Comparison of ENCODE assay signal across 15 cellular contexts in the genomic region with DNA sequence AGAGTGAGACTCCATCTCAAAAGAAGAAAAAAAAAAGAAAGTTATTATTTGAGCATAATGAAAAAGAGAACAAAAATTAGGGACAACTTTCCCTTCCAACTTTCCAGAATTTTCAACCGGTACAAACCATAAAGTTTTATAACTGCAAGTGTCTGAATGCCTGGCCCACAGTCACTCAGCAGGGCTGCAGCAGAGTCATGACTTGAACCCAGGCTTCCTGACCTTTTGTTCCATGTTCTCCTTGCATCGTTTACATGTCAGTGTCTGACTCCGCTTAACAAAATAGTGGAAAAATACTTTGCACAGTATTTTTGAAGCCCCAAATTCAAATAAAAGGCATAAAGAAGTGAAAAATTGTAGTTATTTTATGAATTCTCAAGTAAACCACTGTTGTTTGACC.
DNase-seq lines count a peak whose midpoint lies in the region; TF ChIP-seq lines count a peak whose summit lies in the region.
"Had no signal": no experiment of that assay in that cellular context is flagged by ENCODE, and none has a peak within 500 bp of the region (broad histone marks: within the 10 kb centered on the region; RNA-seq: fewer than 3 reads in every experiment).

No MANE protein-coding gene starts in this region.

- H3K4me3 Mint-ChIP-seq in osteocyte (ENCODE audit: unreplicated experiment) = peak overlapping the region; percentile 46
- H3K4me3 Mint-ChIP-seq: CD4-positive, CD25-positive, alpha-beta regulatory T cell; CD8-positive, alpha-beta memory T cell; H9 had no signal

- POLR2A ChIA-PET in A673 (lab: Charles Lee; ENCODE audit: low non-redundant PET) = no interaction called here

- no peaks in the 10 kb centered on the region for H3K27me3 Mint-ChIP-seq in osteocyte (ENCODE audit: unreplicated experiment)

- no peak overlapping the region for H3K27ac ChIP-seq in A673 (ENCODE audit: low read depth, low read length, poor library complexity, severe bottlenecking)

- H3K4me1 ChIP-seq in A673 (ENCODE audit: insufficient read depth, low read length, poor library complexity, severe bottlenecking) = peaks cover 23% of the 10 kb centered on the region

- no peaks in the 10 kb centered on the region for H3K36me3 ChIP-seq in A673 (ENCODE audit: insufficient read depth, low read length, poor library complexity, severe bottlenecking)
- H3K36me3 ChIP-seq: BE2C had no signal

- H3K9me3 ChIP-seq in A673 (ENCODE audit: low read depth, low read length, poor library complexity, severe bottlenecking) = no peaks in the 10 kb centered on the region

- H3K9me3 Mint-ChIP-seq in osteocyte (ENCODE audit: unreplicated experiment) = peaks cover 6% of the 10 kb centered on the region

- CTCF ChIA-PET in A673 (lab: Charles Lee) = no interaction called here

- DNase-seq in astrocyte of the spinal cord (ENCODE audit: low read depth, low spot score) (peak; percentile 30), choroid plexus epithelial cell (ENCODE audit: low read depth) (peak; percentile 77), lung microvascular endothelial cell (ENCODE audit: low read depth in 2 of 2) (peak; percentile 8 to 32), osteocyte (ENCODE audit: extremely low spot score, unreplicated experiment) (no peak), cortex of kidney (lab: John Stamatoyannopoulos, UW) (no peak), A673 (ENCODE audit: low spot score) (no peak), head of caudate nucleus (no peak)
- DNase-seq: ACHN; BE2C; C1 segment of cervical spinal cord; CD4-positive, CD25-positive, alpha-beta regulatory T cell; CD8-positive, alpha-beta memory T cell; COR-L47; DMS 273 treated with DMSO at 0.1 percent for 48 hours; H9 had no signal

- H3K27me3 ChIP-seq in A673 (replicated peaks; ENCODE audit: insufficient read depth, low read depth, low read length, poor library complexity) = no peaks in the 10 kb centered on the region
- H3K27me3 ChIP-seq: BE2C had no signal

- BruUV-seq in A673 (replicated peaks; lab: Mats Ljungman, UMichigan) = no TSS peak

- intact Hi-C loops in A673 (cut with micrococcal nuclease; ENCODE audit: unreplicated experiment) (no loop called here), head of caudate nucleus (cut with DNase I) (loop anchor here (10.0 kb wide), 1 partner anchor 85 kb away; a partner anchor contains a TSS)

- TF ChIP-seq CTCF in astrocyte of the spinal cord (IDR thresholded peaks at IDR 0.05; ENCODE audit: low read depth, low read length) (no peak), choroid plexus epithelial cell (conservative IDR thresholded peaks at IDR 0.05; ENCODE audit: low read depth, low read length) (no peak), osteocyte (IDR thresholded peaks at IDR 0.05) (no peak), A673 (conservative IDR thresholded peaks at IDR 0.05; ENCODE audit: low read depth, low read length) (no peak)

- peak overlapping the region; percentile 80 for H3K27ac Mint-ChIP-seq in osteocyte (ENCODE audit: unreplicated experiment)
- H3K27ac Mint-ChIP-seq: CD4-positive, CD25-positive, alpha-beta regulatory T cell; CD8-positive, alpha-beta memory T cell had no signal

- in situ Hi-C loops in astrocyte of the spinal cord (cut with HindIII; ENCODE audit: low sequenced_read_pairs) = no loop called here

- no peak overlapping the region for H3K4me3 ChIP-seq in astrocyte of the spinal cord (ENCODE audit: low read depth, low read length)
- no peak overlapping the region for H3K4me3 ChIP-seq in choroid plexus epithelial cell (ENCODE audit: low read depth, low read length)
- H3K4me3 ChIP-seq in A673 (ENCODE audit: low read depth, low read length, poor library complexity, severe bottlenecking) = no peak overlapping the region

- peaks cover 5% of the 10 kb centered on the region for H3K36me3 Mint-ChIP-seq in osteocyte (ENCODE audit: unreplicated experiment)
- H3K36me3 Mint-ChIP-seq: CD4-positive, CD25-positive, alpha-beta regulatory T cell; CD8-positive, alpha-beta memory T cell had no signal

- peaks cover 45% of the 10 kb centered on the region for H3K4me1 Mint-ChIP-seq in osteocyte (ENCODE audit: unreplicated experiment)
- H3K4me1 Mint-ChIP-seq: CD4-positive, CD25-positive, alpha-beta regulatory T cell; CD8-positive, alpha-beta memory T cell had no signal

Comparison
In these comparisons a context has a peak if more than half of its experiments do, and no peak if none do; other contexts are left out.
1. DNase-seq: peak in astrocyte of the spinal cord (single experiment), choroid plexus epithelial cell (single experiment) and lung microvascular endothelial cell (2 of 2); none in osteocyte (single experiment), cortex of kidney (single experiment), A673 (single experiment) and head of caudate nucleus (0 of 42).